In the genomic region with DNA sequence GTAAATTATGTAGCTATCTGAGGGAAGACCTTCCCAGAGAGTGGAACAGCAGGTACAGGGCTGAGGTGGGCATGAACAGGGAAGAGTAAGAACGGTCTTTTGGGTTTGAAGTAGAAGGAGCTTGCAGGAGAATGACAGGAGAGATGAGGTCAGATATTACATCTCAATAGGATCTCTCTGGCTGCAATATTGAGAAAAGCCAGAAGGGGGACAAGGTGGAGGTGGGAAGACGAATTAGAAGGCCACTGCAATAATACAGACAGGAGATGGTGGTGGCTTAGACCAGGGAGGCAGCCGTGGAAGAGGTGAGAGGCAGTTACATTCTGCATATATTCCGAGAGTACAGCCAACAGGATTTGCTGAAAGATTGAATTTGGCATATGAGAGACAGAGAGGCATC, we compare ENCODE assay signal across 8 cellular contexts.
A peak's percentile ranks its signal among the peaks of the same experiment; 100 is the strongest.
DNase-seq lines count a peak whose midpoint lies in the region; ATAC-seq and TF ChIP-seq lines count a peak whose summit lies in the region.

No MANE protein-coding gene starts in this region.

- ATAC-seq in GM19438 (IDR thresholded peaks at IDR 0.05; ENCODE audit: low read depth, unreplicated experiment): peak; percentile 71
- peak; percentile 82 for ATAC-seq in HG03575 (IDR thresholded peaks at IDR 0.05; ENCODE audit: extremely low read depth, insufficient number of reproducible peaks, low FRiP score, unreplicated experiment)
- ATAC-seq in WTC11: peak; percentile 99
- no peak for ATAC-seq in Right ventricle myocardium inferior
- ATAC-seq in effector memory CD8-positive, alpha-beta T cell (replicated peaks): no peak

- H3K36me3 ChIP-seq in MG63: no peaks in the 10 kb centered on the region

- H3K4me3 Mint-ChIP-seq in WTC11: no peak overlapping the region
- H3K4me3 Mint-ChIP-seq in effector memory CD8-positive, alpha-beta T cell: no peak overlapping the region

- no peak overlapping the region for H3K27ac Mint-ChIP-seq in WTC11
- H3K27ac Mint-ChIP-seq in effector memory CD8-positive, alpha-beta T cell: no peak overlapping the region

- H3K27me3 ChIP-seq in MG63: no peaks in the 10 kb centered on the region

- no peaks in the 10 kb centered on the region for H3K27me3 Mint-ChIP-seq in WTC11 (ENCODE audit: low read depth)
- H3K27me3 Mint-ChIP-seq in effector memory CD8-positive, alpha-beta T cell: peaks cover 0 to 9% of the 10 kb centered on the region in 2 donors

- no peaks in the 10 kb centered on the region for H3K4me1 Mint-ChIP-seq in WTC11
- H3K4me1 Mint-ChIP-seq in effector memory CD8-positive, alpha-beta T cell (ENCODE audit: low read depth in 2 of 2): no peaks in the 10 kb centered on the region

- peak; percentile 42 for DNase-seq in Daoy (ENCODE audit: low read depth)
- peak; percentile 36 for DNase-seq in WTC11 (ENCODE audit: low spot score)
- no peak for DNase-seq in NOMO-1 (lab: John Stamatoyannopoulos, UW; ENCODE audit: unreplicated experiment in 2 of 2)
- no peak for DNase-seq in MG63
- no peak for DNase-seq in Right ventricle myocardium inferior (ENCODE audit: missing footprints)
- no peak for DNase-seq in effector memory CD8-positive, alpha-beta T cell

- intact Hi-C loops in Right ventricle myocardium inferior (cut with DNase I): no loop called here

- H3K36me3 Mint-ChIP-seq in WTC11: no peaks in the 10 kb centered on the region
- H3K36me3 Mint-ChIP-seq in effector memory CD8-positive, alpha-beta T cell (ENCODE audit: insufficient read depth): no peaks in the 10 kb centered on the region

- CTCF ChIA-PET in WTC11 (lab: Charles Lee): interaction anchor here (0.7 to 1.8 kb wide), 12 partner anchors 8 to 256 kb away, joined by 3 to 11 read pairs (median 4); no protein-coding TSS in a partner anchor

- POLR2A ChIA-PET in WTC11 (lab: Charles Lee): no interaction called here

- H3K9me3 Mint-ChIP-seq in WTC11: no peaks in the 10 kb centered on the region
- peaks cover 2 to 6% of the 10 kb centered on the region in 2 donors for H3K9me3 Mint-ChIP-seq in effector memory CD8-positive, alpha-beta T cell

- no peak overlapping the region for H3K4me3 ChIP-seq in MG63

- no peaks in the 10 kb centered on the region; the same call in 1 of the 2 replicates for H3K9me3 ChIP-seq in MG63

- TF ChIP-seq CTCF in WTC11 (IDR thresholded peaks at IDR 0.05): peak; percentile 54; the same call in 1 of the 2 replicates

TF ChIP-seq in WTC11, 78 proteins besides CTCF, POLR2A, EP300 and RAD21:
- TF ChIP-seq ZNF317 (CRISPR knock-in tag; IDR thresholded peaks at IDR 0.05; ENCODE audit: borderline replicate concordance, low read depth) (no peak), IRF2 (CRISPR knock-in tag; IDR thresholded peaks at IDR 0.05; ENCODE audit: borderline replicate concordance, low read depth) (no peak), HMGA2 (CRISPR knock-in tag; IDR thresholded peaks at IDR 0.05) (no peak), ZBTB21 (CRISPR knock-in tag; IDR thresholded peaks at IDR 0.05; ENCODE audit: borderline replicate concordance) (no peak), ZNF671 (CRISPR knock-in tag; IDR thresholded peaks at IDR 0.05) (no peak), GABPB1 (CRISPR knock-in tag; IDR thresholded peaks at IDR 0.05) (no peak), NR3C1 (CRISPR knock-in tag; conservative IDR thresholded peaks at IDR 0.05; ENCODE audit: low read depth) (no peak), RELA (CRISPR knock-in tag; IDR thresholded peaks at IDR 0.05; ENCODE audit: borderline replicate concordance) (no peak)
- TF ChIP-seq, protein P1, sequence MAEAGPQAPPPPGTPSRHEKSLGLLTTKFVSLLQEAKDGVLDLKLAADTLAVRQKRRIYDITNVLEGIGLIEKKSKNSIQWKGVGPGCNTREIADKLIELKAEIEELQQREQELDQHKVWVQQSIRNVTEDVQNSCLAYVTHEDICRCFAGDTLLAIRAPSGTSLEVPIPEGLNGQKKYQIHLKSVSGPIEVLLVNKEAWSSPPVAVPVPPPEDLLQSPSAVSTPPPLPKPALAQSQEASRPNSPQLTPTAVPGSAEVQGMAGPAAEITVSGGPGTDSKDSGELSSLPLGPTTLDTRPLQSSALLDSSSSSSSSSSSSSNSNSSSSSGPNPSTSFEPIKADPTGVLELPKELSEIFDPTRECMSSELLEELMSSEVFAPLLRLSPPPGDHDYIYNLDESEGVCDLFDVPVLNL (CRISPR knock-in tag; IDR thresholded peaks at IDR 0.05; ENCODE audit: borderline replicate concordance, low read depth): no peak
- TF ChIP-seq, protein P2, sequence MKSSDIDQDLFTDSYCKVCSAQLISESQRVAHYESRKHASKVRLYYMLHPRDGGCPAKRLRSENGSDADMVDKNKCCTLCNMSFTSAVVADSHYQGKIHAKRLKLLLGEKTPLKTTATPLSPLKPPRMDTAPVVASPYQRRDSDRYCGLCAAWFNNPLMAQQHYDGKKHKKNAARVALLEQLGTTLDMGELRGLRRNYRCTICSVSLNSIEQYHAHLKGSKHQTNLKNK (CRISPR knock-in tag; IDR thresholded peaks at IDR 0.05): no peak
- TF ChIP-seq, protein P3, sequence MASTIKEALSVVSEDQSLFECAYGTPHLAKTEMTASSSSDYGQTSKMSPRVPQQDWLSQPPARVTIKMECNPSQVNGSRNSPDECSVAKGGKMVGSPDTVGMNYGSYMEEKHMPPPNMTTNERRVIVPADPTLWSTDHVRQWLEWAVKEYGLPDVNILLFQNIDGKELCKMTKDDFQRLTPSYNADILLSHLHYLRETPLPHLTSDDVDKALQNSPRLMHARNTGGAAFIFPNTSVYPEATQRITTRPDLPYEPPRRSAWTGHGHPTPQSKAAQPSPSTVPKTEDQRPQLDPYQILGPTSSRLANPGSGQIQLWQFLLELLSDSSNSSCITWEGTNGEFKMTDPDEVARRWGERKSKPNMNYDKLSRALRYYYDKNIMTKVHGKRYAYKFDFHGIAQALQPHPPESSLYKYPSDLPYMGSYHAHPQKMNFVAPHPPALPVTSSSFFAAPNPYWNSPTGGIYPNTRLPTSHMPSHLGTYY (CRISPR knock-in tag; IDR thresholded peaks at IDR 0.05): no peak
- TF ChIP-seq, protein P4, sequence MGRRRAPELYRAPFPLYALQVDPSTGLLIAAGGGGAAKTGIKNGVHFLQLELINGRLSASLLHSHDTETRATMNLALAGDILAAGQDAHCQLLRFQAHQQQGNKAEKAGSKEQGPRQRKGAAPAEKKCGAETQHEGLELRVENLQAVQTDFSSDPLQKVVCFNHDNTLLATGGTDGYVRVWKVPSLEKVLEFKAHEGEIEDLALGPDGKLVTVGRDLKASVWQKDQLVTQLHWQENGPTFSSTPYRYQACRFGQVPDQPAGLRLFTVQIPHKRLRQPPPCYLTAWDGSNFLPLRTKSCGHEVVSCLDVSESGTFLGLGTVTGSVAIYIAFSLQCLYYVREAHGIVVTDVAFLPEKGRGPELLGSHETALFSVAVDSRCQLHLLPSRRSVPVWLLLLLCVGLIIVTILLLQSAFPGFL (CRISPR knock-in tag; IDR thresholded peaks at IDR 0.05; ENCODE audit: borderline replicate concordance): no peak

Comparison
In these comparisons a context has a peak if more than half of its experiments do, and no peak if none do; other contexts are left out.
1. DNase-seq: peak in Daoy (single experiment) and WTC11 (single experiment); none in NOMO-1 (0 of 2), MG63 (single experiment), Right ventricle myocardium inferior (single experiment) and effector memory CD8-positive, alpha-beta T cell (0 of 3).
2. ATAC-seq: peak in GM19438 (single experiment), HG03575 (single experiment) and WTC11 (single experiment); none in Right ventricle myocardium inferior (single experiment) and effector memory CD8-positive, alpha-beta T cell (single experiment).